8 cellular contexts compared by ENCODE assay signal in genomic region chr17:78013683-78014467, GRCh38. TPM values are rescaled to one million over a fixed set of nuclear protein-coding genes. Genes with fewer than 3 reads are reported as not detected.
A peak's percentile ranks its signal among the peaks of the same experiment; 100 is the strongest.
DNase-seq lines count a peak whose midpoint lies in the region; ATAC-seq, FAIRE-seq and TF ChIP-seq lines count a peak whose summit lies in the region.

No MANE protein-coding gene starts in this region.

- H3K27ac ChIP-seq in breast epithelium (no peak overlapping the region), kidney (ENCODE audit: low read depth in 2 of 2, low read length in 2 of 2) (no peak overlapping the region)

- H3K36me3 ChIP-seq in breast epithelium (no peaks in the 10 kb centered on the region), kidney (ENCODE audit: control insufficient read depth in 1 of 2, insufficient read depth in 2 of 2, low read length in 2 of 2) (peaks cover 0 to 5% of the 10 kb centered on the region in 2 donors)

- H3K9me3 ChIP-seq in breast epithelium (no peaks in the 10 kb centered on the region), kidney (ENCODE audit: control insufficient read depth in 1 of 2, low read length in 2 of 2) (no peaks in the 10 kb centered on the region)

- TF ChIP-seq POLR2A in breast epithelium (IDR thresholded peaks at IDR 0.05) = no peak

- H3K4me3 ChIP-seq in breast epithelium (no peak overlapping the region), kidney (ENCODE audit: low read length in 2 of 2) (no peak overlapping the region)

- DNase-seq in NCI-H510A treated with DMSO at 0.1 percent for 48 hours (lab: John Stamatoyannopoulos, UW) (peak; percentile 81), NCI-H510A (lab: John Stamatoyannopoulos, UW) (no peak), NCI-H1417 treated with DMSO at 0.1 percent for 48 hours (lab: John Stamatoyannopoulos, UW) (peak; percentile 27), T-helper 1 cell (peak in 4 of 5 donors; percentile 27 to 64 (median 46)), breast epithelium (ENCODE audit: low spot score in 2 of 2) (peak in 1 of 2 donors; percentile 54), kidney (no peak)
- peak; percentile 8 for DNase-seq in stimulated activated CD4-positive, alpha-beta T cell treated with anti-CD3 and anti-CD28 coated beads, Interleukin-4, amount 100 ng/mL, for 1 hour

- H3K4me1 ChIP-seq in breast epithelium = no peaks in the 10 kb centered on the region
- H3K4me1 ChIP-seq in kidney (ENCODE audit: control insufficient read depth in 1 of 2, insufficient read depth in 1 of 2, low read depth in 1 of 2, low read length in 2 of 2) = no peaks in the 10 kb centered on the region

- no peak overlapping the region for H3K9ac ChIP-seq in kidney (ENCODE audit: low read length in 2 of 2)

- peak; percentile 52 for FAIRE-seq in kidney (lab: Jason Lieb, UNC)

- TF ChIP-seq CTCF in breast epithelium (IDR thresholded peaks at IDR 0.05) (peak; percentile 71 to 83 (median 77)), kidney (IDR thresholded peaks at IDR 0.05; ENCODE audit: borderline replicate concordance, extremely low read depth, insufficient read depth) (peak; percentile 65)

- ATAC-seq in GM21390 (IDR thresholded peaks at IDR 0.05; ENCODE audit: unreplicated experiment) = no peak

- H3K27me3 ChIP-seq in breast epithelium = no peaks in the 10 kb centered on the region

- intact Hi-C loops in breast epithelium (cut with DNase I; ENCODE audit: low total_unique reads) = no loop called here
- intact Hi-C loops in kidney (cut with DNase I) = loop anchor here (10.0 kb wide), 1 partner anchor 469 kb away; no protein-coding TSS in a partner anchor

RNA-seq across cellular contexts. Expression of gene TNRC6C, which starts 55.4 kb away (rescaled TPM):
- total RNA-seq in breast epithelium (10 to 100 TPM; 14.1 to 21.7 (median 21.6) TPM), kidney (29.4 TPM)
- polyA plus RNA-seq in kidney (ENCODE audit: insufficient read depth, low read depth, low replicate concordance) = 1.9 TPM

Comparison
In these comparisons a context has a peak if more than half of its experiments do, and no peak if none do; other contexts are left out.
1. DNase-seq: peak in NCI-H510A treated with DMSO at 0.1 percent for 48 hours (single experiment), NCI-H1417 treated with DMSO at 0.1 percent for 48 hours (single experiment), T-helper 1 cell (4 of 5) and stimulated activated CD4-positive, alpha-beta T cell treated with anti-CD3 and anti-CD28 coated beads, Interleukin-4, amount 100 ng/mL, for 1 hour (single experiment); none in NCI-H510A (single experiment) and kidney (single experiment).